In the genomic region with DNA sequence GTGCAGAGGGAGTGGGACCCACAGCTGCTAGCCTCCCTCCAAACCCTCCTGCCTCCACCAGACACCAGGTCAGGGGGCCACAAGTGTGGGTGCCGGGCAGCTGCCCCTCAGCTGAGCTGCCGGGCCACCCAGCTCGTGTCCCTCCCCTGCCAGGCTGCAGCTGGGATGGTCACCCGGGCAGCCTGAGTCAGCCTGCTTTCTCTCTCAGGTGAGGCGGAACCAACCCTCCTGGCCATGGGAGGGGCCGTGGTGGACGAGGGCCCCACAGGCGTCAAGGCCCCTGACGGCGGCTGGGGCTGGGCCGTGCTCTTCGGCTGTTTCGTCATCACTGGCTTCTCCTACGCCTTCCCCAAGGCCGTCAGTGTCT, we compare ENCODE assay signal across 9 cellular contexts. TPM values are rescaled to one million over a fixed set of nuclear protein-coding genes. Genes with fewer than 3 reads are reported as not detected.
DNase-seq lines count a peak whose midpoint lies in the region; ATAC-seq, FAIRE-seq and TF ChIP-seq lines count a peak whose summit lies in the region.
"Had no signal": no experiment of that assay in that cellular context is flagged by ENCODE, and none has a peak within 500 bp of the region (broad histone marks: within the 10 kb centered on the region; RNA-seq: fewer than 3 reads in every experiment).

No MANE protein-coding gene starts in this region.

- no peaks in the 10 kb centered on the region for H4K20me1 ChIP-seq in MM.1S (ENCODE audit: insufficient read depth, low read length)

- H2AFZ ChIP-seq in MM.1S (ENCODE audit: low read length), result no peak overlapping the region

- H3F3A ChIP-seq in MM.1S (ENCODE audit: insufficient read depth, low read length), result no peaks in the 10 kb centered on the region

- H3K27me3 ChIP-seq in cardiac muscle cell (no peaks in the 10 kb centered on the region), adipocyte (replicated peaks; ENCODE audit: control insufficient read depth, insufficient read depth, low read length) (no peaks in the 10 kb centered on the region), muscle layer of colon (ENCODE audit: control insufficient read depth in 1 of 2, insufficient read depth in 2 of 2, low read length in 2 of 2) (no peaks in the 10 kb centered on the region), MM.1S (replicated peaks; ENCODE audit: insufficient read depth, low read length) (no peaks in the 10 kb centered on the region)

- H3K9me3 ChIP-seq in cardiac muscle cell (ENCODE audit: low read depth) (no peaks in the 10 kb centered on the region), adipocyte (ENCODE audit: control insufficient read depth, low read length) (no peaks in the 10 kb centered on the region), muscle layer of colon (ENCODE audit: low read length) (no peaks in the 10 kb centered on the region), MM.1S (replicated peaks; ENCODE audit: insufficient read depth, low read length) (no peaks in the 10 kb centered on the region)

- H3K36me3 ChIP-seq in cardiac muscle cell, result peaks cover 24% of the 10 kb centered on the region
- peaks cover 14% of the 10 kb centered on the region for H3K36me3 ChIP-seq in adipocyte (ENCODE audit: control insufficient read depth, insufficient read depth, low read length, severe bottlenecking)
- H3K36me3 ChIP-seq in muscle layer of colon (ENCODE audit: insufficient read depth, low read length), result no peaks in the 10 kb centered on the region
- H3K36me3 ChIP-seq in MM.1S (replicated peaks; ENCODE audit: insufficient read depth, low read length), result no peaks in the 10 kb centered on the region

- TF ChIP-seq CTCF in cardiac muscle cell (IDR thresholded peaks at IDR 0.05; ENCODE audit: low read depth, low read length) (no peak), MM.1S (IDR thresholded peaks at IDR 0.05; ENCODE audit: low read length) (no peak), GM10266 (IDR thresholded peaks at IDR 0.05; ENCODE audit: control insufficient read depth, insufficient read depth, low read depth, missing control alignments) (no peak)

- H3K27ac ChIP-seq in cardiac muscle cell (peak overlapping the region; percentile 63), muscle layer of colon (ENCODE audit: low read depth, low read length) (peak overlapping the region; percentile 87), MM.1S (ENCODE audit: low read length) (no peak overlapping the region)

- H3K79me2 ChIP-seq in MM.1S (ENCODE audit: low read length), result no peaks in the 10 kb centered on the region

- peaks cover 50% of the 10 kb centered on the region for H3K4me1 ChIP-seq in cardiac muscle cell (ENCODE audit: low read depth)
- H3K4me1 ChIP-seq in adipocyte (ENCODE audit: control insufficient read depth, insufficient read depth, low read length), result peaks cover 16% of the 10 kb centered on the region
- peaks cover 51% of the 10 kb centered on the region for H3K4me1 ChIP-seq in muscle layer of colon (ENCODE audit: insufficient read depth, low read length)
- H3K4me1 ChIP-seq in MM.1S (ENCODE audit: low read length), result 0 out of 2 replicates have a peak, but pooled peaks cover under 1% of the 10 kb centered on the region

- H3K4me2 ChIP-seq in MM.1S (ENCODE audit: low read depth, low read length), result no peak overlapping the region

- no peak for ATAC-seq in left cardiac atrium
- no peak for ATAC-seq in GM18858 (IDR thresholded peaks at IDR 0.05; ENCODE audit: unreplicated experiment)

- peak; percentile 56 for FAIRE-seq in urothelium cell line (lab: Jason Lieb, UNC)

- H3K9me2 ChIP-seq in MM.1S (replicated peaks; ENCODE audit: insufficient read depth, low read length), result no peaks in the 10 kb centered on the region

- H3K9ac ChIP-seq in adipocyte (ENCODE audit: low read length) (peak overlapping the region; percentile 5), muscle layer of colon (ENCODE audit: low read length) (no peak overlapping the region), MM.1S (ENCODE audit: low read length) (no peak overlapping the region)

- H3K4me3 ChIP-seq in cardiac muscle cell (no peak overlapping the region), adipocyte (ENCODE audit: low read length) (no peak overlapping the region), muscle layer of colon (ENCODE audit: low read depth in 1 of 2, low read length in 2 of 2) (no peak overlapping the region), MM.1S (ENCODE audit: low read length) (no peak overlapping the region)

- intact Hi-C loops in left cardiac atrium (cut with DNase I), result loop anchor here (2.0 to 5.0 kb wide), 3 partner anchors 37 to 87 kb away; a partner anchor contains a TSS

- DNase-seq in cardiac muscle cell (ENCODE audit: low read depth in 1 of 2, low spot score in 1 of 2) (no peak), left cardiac atrium (no peak), adipocyte (ENCODE audit: low read depth) (no peak), urothelium cell line (ENCODE audit: low spot score) (no peak), MM.1S (no peak), GM10266 (ENCODE audit: extremely low spot score) (no peak)
- DNase-seq: GOT3 had no signal

RNA-seq across cellular contexts. Expression of a gene that starts 6.9 kb away (rescaled TPM):
- 313 and 327 TPM in 2 replicates for total RNA-seq in cardiac muscle cell
- polyA plus RNA-seq in cardiac muscle cell, result 55.6 and 63.2 TPM in 2 replicates
- total RNA-seq in left cardiac atrium, result 10 to 100 TPM; 18.4 to 35.7 TPM

RNA-seq across cellular contexts. Expression of a gene that starts 23.1 kb away (rescaled TPM):
- total RNA-seq in cardiac muscle cell, result 28.3 and 46.2 TPM in 2 replicates
- polyA plus RNA-seq in cardiac muscle cell, result 53.5 and 56.0 TPM in 2 replicates
- total RNA-seq in left cardiac atrium, result 10 to 100 TPM; 11.9 to 17.2 TPM

RNA-seq across cellular contexts. Expression of a gene that starts 37.7 kb away (rescaled TPM):
- total RNA-seq in cardiac muscle cell (40.3 and 53.1 TPM in 2 replicates), left cardiac atrium (10 to 100 TPM; 63.6 to 88.2 TPM)
- polyA plus RNA-seq in cardiac muscle cell, result 106 and 134 TPM in 2 replicates
